8 cellular contexts compared by ENCODE assay signal in the genomic region with DNA sequence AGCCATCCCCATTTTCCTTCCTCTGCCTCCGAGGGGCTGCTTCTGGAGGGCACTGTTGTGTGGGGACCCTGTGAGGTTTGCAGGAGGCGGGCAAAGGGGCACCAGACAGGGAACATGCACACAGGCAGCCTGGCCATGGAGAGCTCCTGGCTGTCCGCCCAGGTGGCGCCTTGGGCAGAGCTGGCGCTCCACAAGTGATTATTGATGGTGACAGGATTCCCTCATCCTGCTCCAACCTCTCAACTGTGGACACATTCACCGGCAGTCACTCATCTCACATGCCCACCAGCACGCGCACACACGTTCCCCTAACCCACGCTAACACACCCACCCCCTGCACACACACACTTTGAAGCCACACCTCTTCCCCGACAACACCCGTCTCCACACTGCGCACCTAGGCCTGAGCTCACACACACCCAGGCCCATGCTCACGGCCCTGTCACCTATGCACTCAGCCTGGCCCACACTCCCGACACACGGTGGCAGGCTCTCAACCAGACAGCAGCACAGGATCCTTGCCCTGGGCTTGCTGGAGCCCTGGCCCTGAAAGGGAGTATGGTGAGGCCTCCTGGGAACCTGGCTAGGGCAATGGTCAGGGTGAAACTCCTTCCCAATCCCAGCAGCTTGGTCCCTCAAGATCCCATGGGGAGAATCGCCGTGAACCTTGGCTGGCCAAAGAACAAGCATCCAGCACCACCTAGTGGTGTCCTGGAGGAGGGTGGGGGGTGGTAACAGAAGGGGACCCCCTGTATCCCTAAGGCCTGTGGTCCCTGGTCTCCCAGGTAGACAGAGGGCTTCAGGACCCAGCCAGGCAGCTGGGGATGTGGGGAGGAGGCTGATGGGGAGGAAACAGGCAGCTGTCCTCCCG. TPM values are rescaled to one million over a fixed set of nuclear protein-coding genes. Genes with fewer than 3 reads are reported as not detected.
DNase-seq lines count a peak whose midpoint lies in the region; ATAC-seq and TF ChIP-seq lines count a peak whose summit lies in the region.

No MANE protein-coding gene starts in this region.

- no peaks in the 10 kb centered on the region for H4K20me1 ChIP-seq in OCI-LY1 (ENCODE audit: insufficient read depth, low read length)
- peaks cover 7% of the 10 kb centered on the region for H4K20me1 ChIP-seq in osteoblast (ENCODE audit: insufficient read depth, low read length)

- H3F3A ChIP-seq in OCI-LY1 (ENCODE audit: insufficient read depth, low read length) = no peaks in the 10 kb centered on the region

- no peak overlapping the region for H2AFZ ChIP-seq in OCI-LY1 (ENCODE audit: low read length)
- H2AFZ ChIP-seq in osteoblast (ENCODE audit: low read length) = no peak overlapping the region

- H3K27ac ChIP-seq in OCI-LY1 (ENCODE audit: low read depth, low read length, poor library complexity, severe bottlenecking) (no peak overlapping the region), osteoblast (ENCODE audit: low read depth, low read length) (no peak overlapping the region)

- no peaks in the 10 kb centered on the region for H3K9me2 ChIP-seq in OCI-LY1 (ENCODE audit: low read depth, low read length)

- H3K4me3 ChIP-seq in OCI-LY1 (ENCODE audit: low read depth, low read length, poor library complexity, severe bottlenecking) (no peak overlapping the region), osteoblast (ENCODE audit: insufficient read depth, low read length) (no peak overlapping the region)

- H3K36me3 ChIP-seq in OCI-LY1 (ENCODE audit: insufficient read depth, low read length) (no peaks in the 10 kb centered on the region), osteoblast (ENCODE audit: insufficient read depth, low read length) (no peaks in the 10 kb centered on the region)

- H3K4me2 ChIP-seq in OCI-LY1 (ENCODE audit: low read length) (peak overlapping the region; percentile 18; the same call in 1 of the 2 replicates), osteoblast (ENCODE audit: insufficient read depth, low read length) (peak overlapping the region; percentile 28)

- peaks cover 18% of the 10 kb centered on the region for H3K4me1 ChIP-seq in OCI-LY1 (ENCODE audit: insufficient read depth, low read length, severe bottlenecking)
- H3K4me1 ChIP-seq in osteoblast (ENCODE audit: insufficient read depth, low read length) = no peaks in the 10 kb centered on the region

- H3K79me2 ChIP-seq in OCI-LY1 (ENCODE audit: insufficient read depth, low read length) = no peaks in the 10 kb centered on the region
- no peaks in the 10 kb centered on the region for H3K79me2 ChIP-seq in osteoblast (ENCODE audit: insufficient read depth, low read length)

- peak; percentile 62 for ATAC-seq in esophagus mucosa
- no peak for ATAC-seq in GM19395 (IDR thresholded peaks at IDR 0.05; ENCODE audit: unreplicated experiment)

- peak; percentile 93 for TF ChIP-seq CTCF in OCI-LY1 (IDR thresholded peaks at IDR 0.05; ENCODE audit: low read length)
- peak; percentile 61 for TF ChIP-seq CTCF in osteoblast (IDR thresholded peaks at IDR 0.05; ENCODE audit: extremely low read depth, low read depth, low read length)

- no peak overlapping the region for H3K9ac ChIP-seq in OCI-LY1 (ENCODE audit: low read length)

- H3K27me3 ChIP-seq in OCI-LY1 (ENCODE audit: insufficient read depth, low read length) (peaks cover 5% of the 10 kb centered on the region; the same call in 1 of the 2 replicates), osteoblast (ENCODE audit: insufficient read depth, low read length) (peaks cover 49% of the 10 kb centered on the region)

- DNase-seq in NCI-H510A treated with DMSO at 0.1 percent for 48 hours (lab: John Stamatoyannopoulos, UW) = peak; percentile 13
- DNase-seq in NCI-H510A (lab: John Stamatoyannopoulos, UW) = no peak
- DNase-seq in osteoblast (ENCODE audit: insufficient read length, low spot score, missing footprints) = peak; percentile 95
- no peak for DNase-seq in mucosa of gallbladder (ENCODE audit: low spot score)
- no peak for DNase-seq in stimulated activated CD4-positive, alpha-beta T cell treated with anti-CD3 and anti-CD28 coated beads, Interleukin-2, amount 100 ng/mL, for 48 hours

- H3K9me3 ChIP-seq in OCI-LY1 (ENCODE audit: low read length) (no peaks in the 10 kb centered on the region), osteoblast (ENCODE audit: low read depth, low read length) (no peaks in the 10 kb centered on the region)

RNA-seq across cellular contexts. Expression of a gene that starts 3.6 kb away (rescaled TPM):
- total RNA-seq in esophagus mucosa (1.1 TPM), osteoblast (not detected in 2 replicates), mucosa of gallbladder (1.8 TPM)

RNA-seq across cellular contexts. Expression of a gene that starts 6.7 kb away (rescaled TPM):
- total RNA-seq in esophagus mucosa = 0.40 TPM
- total RNA-seq in osteoblast = 0.29 and 0.36 TPM in 2 replicates
- total RNA-seq in mucosa of gallbladder = 2.0 TPM

RNA-seq across cellular contexts. Expression of a gene that starts 16.0 kb away (rescaled TPM):
- total RNA-seq in esophagus mucosa (22.4 TPM), osteoblast (10.3 and 10.9 TPM in 2 replicates), mucosa of gallbladder (54.2 TPM)

RNA-seq across cellular contexts. Expression of a gene that starts 28.0 kb away (rescaled TPM):
- total RNA-seq in esophagus mucosa (118 TPM), osteoblast (40.4 and 44.2 TPM in 2 replicates), mucosa of gallbladder (202 TPM)

RNA-seq across cellular contexts. Expression of a gene that starts 34.9 kb away (rescaled TPM):
- total RNA-seq in esophagus mucosa = 28.0 TPM
- 31.5 and 35.8 TPM in 2 replicates for total RNA-seq in osteoblast
- 82.2 TPM for total RNA-seq in mucosa of gallbladder

Comparison
In these comparisons a context has a peak if more than half of its experiments do, and no peak if none do; other contexts are left out.
1. DNase-seq: peak in NCI-H510A treated with DMSO at 0.1 percent for 48 hours (single experiment) and osteoblast (single experiment); none in NCI-H510A (single experiment), mucosa of gallbladder (single experiment) and stimulated activated CD4-positive, alpha-beta T cell treated with anti-CD3 and anti-CD28 coated beads, Interleukin-2, amount 100 ng/mL, for 48 hours (0 of 2).